Comparison of ENCODE assay signal across 1 cellular context in genomic region chr1:7960867-7961198, GRCh38.
TF ChIP-seq lines count a peak whose summit lies in the region.

No MANE protein-coding gene starts in this region.

TF ChIP-seq in K562, 482 proteins besides CTCF, POLR2A, EP300 and RAD21 (continued from another document):
- TF ChIP-seq KDM4B (IDR thresholded peaks at IDR 0.05; ENCODE audit: borderline replicate concordance in 2 of 2, low read depth in 1 of 2) (peak in 1 of 2 experiments; percentile 83; a peak in 1 of 4 replicates), MTA1 (IDR thresholded peaks at IDR 0.05; ENCODE audit: borderline replicate concordance) (peak; percentile 22; the same call in 1 of the 2 replicates), ZNF592 (IDR thresholded peaks at IDR 0.05) (0 out of 2 replicates have a peak, but pooled peaks have one; percentile 18), ZNF584 (CRISPR knock-in tag; IDR thresholded peaks at IDR 0.05; ENCODE audit: low read depth) (0 out of 2 replicates have a peak, but pooled peaks have one; percentile 44), ILF3 (IDR thresholded peaks at IDR 0.05; ENCODE audit: borderline replicate concordance) (0 out of 2 replicates have a peak, but pooled peaks have one; percentile 65)
